Comparison of ENCODE assay signal across 5 cellular contexts in genomic region chr11:23887122-23887521, GRCh38.
DNase-seq lines count a peak whose midpoint lies in the region; ATAC-seq and TF ChIP-seq lines count a peak whose summit lies in the region.
"Not testable (repeated sequence)": the region's sequence is repeated elsewhere in the genome, so short reads cannot be mapped to it uniquely, and the experiment has no call there.

No MANE protein-coding gene starts in this region.

- not testable (repeated sequence) for H3K9me2 ChIP-seq in GM23338 (ENCODE audit: insufficient read depth)

- not testable (repeated sequence) for H3K9ac ChIP-seq in HUES48 (ENCODE audit: low read depth, low read length); endodermal cell (ENCODE audit: extremely low read depth, low read length, poor library complexity, severe bottlenecking)

- H3K4me1 Mint-ChIP-seq in GM23338, nephron progenitor cell: not testable (repeated sequence)
- H3K4me1 Mint-ChIP-seq in WTC11 (peaks cover 14% of the 10 kb centered on the region), endodermal cell (peaks cover 15% of the 10 kb centered on the region)

- not testable (repeated sequence) for H3K27ac ChIP-seq in GM23338 (ENCODE audit: low read depth); endodermal cell (ENCODE audit: low read depth, low read length)
- peak overlapping the region; percentile 18 for H3K27ac ChIP-seq in HUES48 (ENCODE audit: low read depth, low read length)

- POLR2A ChIA-PET in WTC11 (lab: Charles Lee) = not testable (repeated sequence)

- H3K27me3 Mint-ChIP-seq in GM23338 (ENCODE audit: insufficient read depth, low read depth, poor library complexity); WTC11 (ENCODE audit: low read depth); endodermal cell (ENCODE audit: insufficient read depth); nephron progenitor cell (ENCODE audit: low read depth, poor library complexity): not testable (repeated sequence)

- H2AFZ ChIP-seq in GM23338 = not testable (repeated sequence)

- H3K9me3 Mint-ChIP-seq in GM23338 (peaks cover 15% of the 10 kb centered on the region; the same call in 1 of the 3 replicates), WTC11 (peaks cover 19% of the 10 kb centered on the region), endodermal cell (peaks cover 22% of the 10 kb centered on the region)
- H3K9me3 Mint-ChIP-seq in nephron progenitor cell = not testable (repeated sequence)

- not testable (repeated sequence) for H3K36me3 ChIP-seq in GM23338 (ENCODE audit: insufficient read depth); HUES48 (ENCODE audit: control insufficient read depth, insufficient read depth, low read length); endodermal cell (ENCODE audit: control insufficient read depth, insufficient read depth, low read length)

- ATAC-seq in GM23338, WTC11: not testable (repeated sequence)

- H3K4me2 ChIP-seq in GM23338 = peak overlapping the region; percentile 29; the same call in 1 of the 2 replicates

- H3K27me3 ChIP-seq in GM23338 (ENCODE audit: insufficient read depth); HUES48 (ENCODE audit: control insufficient read depth, insufficient read depth, low read length); endodermal cell (ENCODE audit: control insufficient read depth, insufficient read depth, low read length, poor library complexity, severe bottlenecking): not testable (repeated sequence)

- H3F3A ChIP-seq in GM23338 (replicated peaks; ENCODE audit: low read depth) = not testable (repeated sequence)

- CTCF ChIA-PET in WTC11 (lab: Charles Lee) = not testable (repeated sequence)

- H3K36me3 Mint-ChIP-seq in GM23338 (ENCODE audit: low read depth); WTC11; endodermal cell (ENCODE audit: low read depth); nephron progenitor cell (ENCODE audit: low read depth): not testable (repeated sequence)

- H3K27ac Mint-ChIP-seq in GM23338, endodermal cell: not testable (repeated sequence)
- peak overlapping the region; percentile 61; the same call in 1 of the 2 replicates for H3K27ac Mint-ChIP-seq in WTC11
- peak overlapping the region; percentile 1 for H3K27ac Mint-ChIP-seq in nephron progenitor cell

- not testable (repeated sequence) for H3K79me2 ChIP-seq in GM23338 (replicated peaks; ENCODE audit: insufficient read depth)

- H3K4me3 ChIP-seq in GM23338; HUES48 (ENCODE audit: low read depth, low read length); endodermal cell (ENCODE audit: low read length): not testable (repeated sequence)

- H3K4me1 ChIP-seq in GM23338 (ENCODE audit: insufficient read depth) = peaks cover 18% of the 10 kb centered on the region; the same call in 1 of the 2 replicates
- H3K4me1 ChIP-seq in HUES48 (ENCODE audit: control insufficient read depth, insufficient read depth, low read length); endodermal cell (ENCODE audit: control insufficient read depth, insufficient read depth, low read length): not testable (repeated sequence)

- H4K20me1 ChIP-seq in GM23338 (replicated peaks; ENCODE audit: insufficient read depth) = not testable (repeated sequence)

- TF ChIP-seq CTCF in GM23338 (conservative IDR thresholded peaks at IDR 0.05; ENCODE audit: low read depth in 2 of 2); WTC11 (IDR thresholded peaks at IDR 0.05); endodermal cell (conservative IDR thresholded peaks at IDR 0.05); nephron progenitor cell (IDR thresholded peaks at IDR 0.05): not testable (repeated sequence)

- not testable (repeated sequence) for H3K9me3 ChIP-seq in HUES48 (ENCODE audit: control insufficient read depth, insufficient read depth, low read length); endodermal cell (ENCODE audit: control insufficient read depth, low read length)

- H3K4me3 Mint-ChIP-seq in GM23338, WTC11, endodermal cell, nephron progenitor cell: not testable (repeated sequence)

- WGBS in endodermal cell (ENCODE audit: insufficient coverage in 1 of 2, insufficient read length in 1 of 2), 2 experiments = 71 to 79% methylated on average over 2 to 4 of the region's 4 CpGs

- DNase-seq in GM23338 (ENCODE audit: low spot score); WTC11 (ENCODE audit: low spot score); nephron progenitor cell: not testable (repeated sequence)
- DNase-seq in endodermal cell = peak; percentile 53
